ENCODE assay signal across 38 cellular contexts in genomic region chr1:107930292-107930691, GRCh38.
"Had no signal": no experiment of that assay in that cellular context is flagged by ENCODE, and none has a peak within 500 bp of the region (broad histone marks: within the 10 kb centered on the region; RNA-seq: fewer than 3 reads in every experiment).

No MANE protein-coding gene starts in this region.

- H3K4me3 ChIP-seq: adrenal gland, ascending aorta, body of pancreas, breast epithelium, cardiac muscle cell had no signal

- H3K9me3 ChIP-seq: adrenal gland, ascending aorta, body of pancreas, breast epithelium had no signal

- H3K36me3 Mint-ChIP-seq: activated naive CD4-positive, alpha-beta T cell treated with anti-CD3 and anti-CD28 coated beads, Interleukin-2, amount 10 ng/mL, durations not matched to agents 7 days and 5 days; activated naive CD4-positive, alpha-beta T cell treated with anti-CD3 and anti-CD28 coated beads, Interleukin-2, amount 50 U/mL, for 24 hours; activated naive CD4-positive, alpha-beta T cell treated with anti-CD3 and anti-CD28 coated beads, Interleukin-2, amount 50 U/mL, for 72 hours; activated naive CD8-positive, alpha-beta T cell treated with anti-CD3 and anti-CD28 coated beads, Interleukin-2, amount 10 ng/mL, durations not matched to agents 7 days and 5 days; brain had no signal

- H3K9me3 Mint-ChIP-seq: activated naive CD4-positive, alpha-beta T cell treated with anti-CD3 and anti-CD28 coated beads for 36 hours; activated naive CD4-positive, alpha-beta T cell treated with anti-CD3 and anti-CD28 coated beads, Interleukin-2, amount 10 ng/mL, durations not matched to agents 7 days and 5 days; activated naive CD4-positive, alpha-beta T cell treated with anti-CD3 and anti-CD28 coated beads, Interleukin-2, amount 50 U/mL, for 24 hours; activated naive CD4-positive, alpha-beta T cell treated with anti-CD3 and anti-CD28 coated beads, Interleukin-2, amount 50 U/mL, for 72 hours; activated naive CD8-positive, alpha-beta T cell treated with anti-CD3 and anti-CD28 coated beads for 36 hours; activated naive CD8-positive, alpha-beta T cell treated with anti-CD3 and anti-CD28 coated beads, Interleukin-2, amount 10 ng/mL, durations not matched to agents 7 days and 5 days; activated T-cell treated with anti-CD3 and anti-CD28 coated beads, Interleukin-2, amount 50 U/mL, for 24 hours; activated T-cell treated with anti-CD3 and anti-CD28 coated beads, Interleukin-2, amount 50 U/mL, for 4 hours; activated T-cell treated with anti-CD3 and anti-CD28 coated beads, Interleukin-2, amount 50 U/mL, for 72 hours; activated T-helper 1 cell treated with anti-CD3 and anti-CD28 coated beads, Interleukin-12 subunit alpha, Interleukin-12 subunit beta, Interleukin-2, Interleukin-4 antibody, amounts not matched to agents 30 ng/mL and 10 ng/mL and 1 ng/mL, durations not matched to agents 14 hours and 24 hours and 36 hours; activated T-helper 17 cell treated with anti-CD3 and anti-CD28 coated beads, Interleukin-2, amount 50 U/mL, for 72 hours; activated T-helper 2 cell treated with anti-CD3 and anti-CD28 coated beads, Interferon-gamma antibody, Interleukin-2, Interleukin-4, amounts not matched to agents 10 μg/mL and 5 μg/mL and 100 μg/mL, durations not matched to agents 14 hours and 24 hours and 36 hours; central memory CD8-positive, alpha-beta T cell had no signal

- H3K27ac Mint-ChIP-seq: activated naive CD4-positive, alpha-beta T cell treated with anti-CD3 and anti-CD28 coated beads for 36 hours; activated naive CD4-positive, alpha-beta T cell treated with anti-CD3 and anti-CD28 coated beads, Interleukin-2, amount 10 ng/mL, durations not matched to agents 7 days and 5 days; activated naive CD4-positive, alpha-beta T cell treated with anti-CD3 and anti-CD28 coated beads, Interleukin-2, amount 50 U/mL, for 24 hours; activated naive CD4-positive, alpha-beta T cell treated with anti-CD3 and anti-CD28 coated beads, Interleukin-2, amount 50 U/mL, for 72 hours; activated naive CD8-positive, alpha-beta T cell treated with anti-CD3 and anti-CD28 coated beads for 36 hours; activated naive CD8-positive, alpha-beta T cell treated with anti-CD3 and anti-CD28 coated beads, Interleukin-2, amount 10 ng/mL, durations not matched to agents 7 days and 5 days; activated T-cell treated with anti-CD3 and anti-CD28 coated beads, Interleukin-2, amount 50 U/mL, for 24 hours; activated T-cell treated with anti-CD3 and anti-CD28 coated beads, Interleukin-2, amount 50 U/mL, for 72 hours; activated T-helper 1 cell treated with anti-CD3 and anti-CD28 coated beads, Interleukin-12 subunit alpha, Interleukin-12 subunit beta, Interleukin-2, Interleukin-4 antibody, amounts not matched to agents 30 ng/mL and 10 ng/mL and 1 ng/mL, durations not matched to agents 14 hours and 24 hours and 36 hours; activated T-helper 2 cell treated with anti-CD3 and anti-CD28 coated beads, Interferon-gamma antibody, Interleukin-2, Interleukin-4, amounts not matched to agents 10 μg/mL and 5 μg/mL and 100 μg/mL, durations not matched to agents 14 hours and 24 hours and 36 hours; brain had no signal

- H3K4me3 Mint-ChIP-seq: activated naive CD4-positive, alpha-beta T cell treated with anti-CD3 and anti-CD28 coated beads for 36 hours; activated naive CD4-positive, alpha-beta T cell treated with anti-CD3 and anti-CD28 coated beads, Interleukin-2, amount 10 ng/mL, durations not matched to agents 7 days and 5 days; activated naive CD4-positive, alpha-beta T cell treated with anti-CD3 and anti-CD28 coated beads, Interleukin-2, amount 50 U/mL, for 24 hours; activated naive CD8-positive, alpha-beta T cell treated with anti-CD3 and anti-CD28 coated beads for 36 hours; activated naive CD8-positive, alpha-beta T cell treated with anti-CD3 and anti-CD28 coated beads, Interleukin-2, amount 10 ng/mL, durations not matched to agents 7 days and 5 days; activated T-cell treated with anti-CD3 and anti-CD28 coated beads, Interleukin-2, amount 50 U/mL, for 24 hours; activated T-cell treated with anti-CD3 and anti-CD28 coated beads, Interleukin-2, amount 50 U/mL, for 4 hours; activated T-cell treated with anti-CD3 and anti-CD28 coated beads, Interleukin-2, amount 50 U/mL, for 72 hours; activated T-helper 1 cell treated with anti-CD3 and anti-CD28 coated beads, Interleukin-12 subunit alpha, Interleukin-12 subunit beta, Interleukin-2, Interleukin-4 antibody, amounts not matched to agents 30 ng/mL and 10 ng/mL and 1 ng/mL, durations not matched to agents 14 hours and 24 hours and 36 hours; activated T-helper 17 cell treated with anti-CD3 and anti-CD28 coated beads, Interleukin-2, amount 50 U/mL, for 72 hours; brain; central memory CD8-positive, alpha-beta T cell had no signal

- H3K27me3 Mint-ChIP-seq: activated naive CD4-positive, alpha-beta T cell treated with anti-CD3 and anti-CD28 coated beads, Interleukin-2, amount 50 U/mL, for 24 hours; activated naive CD8-positive, alpha-beta T cell treated with anti-CD3 and anti-CD28 coated beads for 36 hours; activated naive CD8-positive, alpha-beta T cell treated with anti-CD3 and anti-CD28 coated beads, Interleukin-2, amount 10 ng/mL, durations not matched to agents 7 days and 5 days; activated T-cell treated with anti-CD3 and anti-CD28 coated beads, Interleukin-2, amount 50 U/mL, for 24 hours; activated T-helper 17 cell treated with anti-CD3 and anti-CD28 coated beads, Interleukin-2, amount 50 U/mL, for 72 hours; brain; central memory CD8-positive, alpha-beta T cell had no signal

- FAIRE-seq: astrocyte, bronchial epithelial cell had no signal

- DNase-seq: activated effector memory CD4-positive, alpha-beta T cell treated with anti-CD3 and anti-CD28 coated beads, Interleukin-2, amount 50 U/mL, for 16 hours; activated effector memory CD4-positive, alpha-beta T cell treated with Interleukin-2 at 50 U/mL for 16 hours; activated gamma-delta T cell; activated gamma-delta T cell treated with Interleukin-2 at 50 U/mL for 16 hours; activated naive CD4-positive, alpha-beta T cell; activated naive CD4-positive, alpha-beta T cell treated with anti-CD3 and anti-CD28 coated beads for 36 hours; activated naive CD4-positive, alpha-beta T cell treated with anti-CD3 and anti-CD28 coated beads, Interleukin-2, amount 10 ng/mL, durations not matched to agents 7 days and 5 days; activated naive CD4-positive, alpha-beta T cell treated with anti-CD3 and anti-CD28 coated beads, Interleukin-2, amount 50 U/mL, for 16 hours; activated naive CD4-positive, alpha-beta T cell treated with Interleukin-2 at 50 U/mL for 16 hours; activated naive CD8-positive, alpha-beta T cell treated with anti-CD3 and anti-CD28 coated beads for 36 hours; activated naive CD8-positive, alpha-beta T cell treated with anti-CD3 and anti-CD28 coated beads, Interleukin-2, amount 10 ng/mL, durations not matched to agents 7 days and 5 days; activated T-cell treated with anti-CD3 and anti-CD28 coated beads, Interleukin-2, amount 50 U/mL, for 1 hour; activated T-cell treated with anti-CD3 and anti-CD28 coated beads, Interleukin-2, amount 50 U/mL, for 24 hours; activated T-cell treated with anti-CD3 and anti-CD28 coated beads, Interleukin-2, amount 50 U/mL, for 4 hours; activated T-cell treated with anti-CD3 and anti-CD28 coated beads, Interleukin-2, amount 50 U/mL, for 48 hours; activated T-cell treated with anti-CD3 and anti-CD28 coated beads, Interleukin-2, amount 50 U/mL, for 72 hours; adrenal gland; amniotic stem cell; amygdala; anterior cingulate cortex; aorta; body of pancreas; brain microvascular endothelial cell; caudate nucleus; central memory CD4-positive, alpha-beta T cell; cerebellar nuclear complex had no signal

- H3K27me3 ChIP-seq: adrenal gland, ascending aorta, body of pancreas, brain microvascular endothelial cell, breast epithelium, cardiac muscle cell had no signal

- ATAC-seq: activated T-cell treated with anti-CD3 and anti-CD28 coated beads, Interleukin-2, amount 50 U/mL, for 4 hours; activated T-cell treated with anti-CD3 and anti-CD28 coated beads, Interleukin-2, amount 50 U/mL, for 72 hours; activated T-helper 17 cell treated with anti-CD3 and anti-CD28 coated beads, Interleukin-2, amount 50 U/mL, for 72 hours; body of pancreas had no signal

- H3K4me1 ChIP-seq: adrenal gland, ascending aorta, breast epithelium had no signal

- H3K36me3 ChIP-seq: adrenal gland, ascending aorta, brain microvascular endothelial cell, breast epithelium, cardiac muscle cell had no signal

- H3K27ac ChIP-seq: adrenal gland, ascending aorta, body of pancreas, brain microvascular endothelial cell, breast epithelium, cardiac muscle cell had no signal
